ENCODE assay signal across 9 cellular contexts in genomic region chr2:11234309-11234708, GRCh38.
DNase-seq lines count a peak whose midpoint lies in the region; ATAC-seq and TF ChIP-seq lines count a peak whose summit lies in the region.
"Had no signal": no experiment of that assay in that cellular context is flagged by ENCODE, and none has a peak within 500 bp of the region (broad histone marks: within the 10 kb centered on the region; RNA-seq: fewer than 3 reads in every experiment).

No MANE protein-coding gene starts in this region.

- H3K27ac Mint-ChIP-seq in chondrocyte (ENCODE audit: unreplicated experiment) (no peak overlapping the region), nephron progenitor cell (no peak overlapping the region)
- H3K27ac Mint-ChIP-seq: activated naive CD8-positive, alpha-beta T cell treated with anti-CD3 and anti-CD28 coated beads, Interleukin-2, amount 10 ng/mL, durations not matched to agents 7 days and 5 days had no signal

- H3K9me3 Mint-ChIP-seq in chondrocyte (ENCODE audit: low read depth): no peaks in the 10 kb centered on the region
- H3K9me3 Mint-ChIP-seq in nephron progenitor cell: no peaks in the 10 kb centered on the region
- H3K9me3 Mint-ChIP-seq: activated naive CD8-positive, alpha-beta T cell treated with anti-CD3 and anti-CD28 coated beads, Interleukin-2, amount 10 ng/mL, durations not matched to agents 7 days and 5 days had no signal

- peaks cover 2% of the 10 kb centered on the region for H3K36me3 Mint-ChIP-seq in chondrocyte (ENCODE audit: low read depth)
- peaks cover 34% of the 10 kb centered on the region for H3K36me3 Mint-ChIP-seq in nephron progenitor cell (ENCODE audit: low read depth)

- TF ChIP-seq CTCF in chondrocyte (IDR thresholded peaks at IDR 0.05): peak; percentile 92
- TF ChIP-seq CTCF in nephron progenitor cell (IDR thresholded peaks at IDR 0.05): peak; percentile 12

- H3K4me1 Mint-ChIP-seq in chondrocyte (ENCODE audit: low read depth): peaks cover 12% of the 10 kb centered on the region
- no peaks in the 10 kb centered on the region for H3K4me1 Mint-ChIP-seq in nephron progenitor cell

- no peak overlapping the region for H3K4me3 Mint-ChIP-seq in chondrocyte (ENCODE audit: unreplicated experiment)
- no peak overlapping the region for H3K4me3 Mint-ChIP-seq in nephron progenitor cell
- H3K4me3 Mint-ChIP-seq: activated naive CD8-positive, alpha-beta T cell treated with anti-CD3 and anti-CD28 coated beads, Interleukin-2, amount 10 ng/mL, durations not matched to agents 7 days and 5 days had no signal

- ATAC-seq in GM18519 (IDR thresholded peaks at IDR 0.05; ENCODE audit: low FRiP score, unreplicated experiment) (no peak), HG03097 (IDR thresholded peaks at IDR 0.05; ENCODE audit: low FRiP score, unreplicated experiment) (no peak)

- DNase-seq in COLO829 (ENCODE audit: low spot score): peak; percentile 14
- DNase-seq in LoVo (ENCODE audit: low spot score): peak; percentile 6
- DNase-seq in chondrocyte (ENCODE audit: low spot score): no peak
- no peak for DNase-seq in nephron progenitor cell
- no peak for DNase-seq in NK-92 (lab: John Stamatoyannopoulos, UW; ENCODE audit: unreplicated experiment)
- no peak for DNase-seq in activated CD8-positive, alpha-beta memory T cell treated with anti-CD3 and anti-CD28 coated beads for 24 hours
- DNase-seq: activated naive CD8-positive, alpha-beta T cell treated with anti-CD3 and anti-CD28 coated beads, Interleukin-2, amount 10 ng/mL, durations not matched to agents 7 days and 5 days had no signal

- H3K27me3 Mint-ChIP-seq in chondrocyte (ENCODE audit: low read depth): no peaks in the 10 kb centered on the region
- H3K27me3 Mint-ChIP-seq in nephron progenitor cell (ENCODE audit: low read depth, poor library complexity): no peaks in the 10 kb centered on the region
- H3K27me3 Mint-ChIP-seq: activated naive CD8-positive, alpha-beta T cell treated with anti-CD3 and anti-CD28 coated beads, Interleukin-2, amount 10 ng/mL, durations not matched to agents 7 days and 5 days had no signal

Comparison
In these comparisons a context has a peak if more than half of its experiments do, and no peak if none do; other contexts are left out.
1. DNase-seq: peak in COLO829 (single experiment) and LoVo (single experiment); none in chondrocyte (single experiment), nephron progenitor cell (single experiment), NK-92 (single experiment) and activated CD8-positive, alpha-beta memory T cell treated with anti-CD3 and anti-CD28 coated beads for 24 hours (single experiment).